In the genomic region with DNA sequence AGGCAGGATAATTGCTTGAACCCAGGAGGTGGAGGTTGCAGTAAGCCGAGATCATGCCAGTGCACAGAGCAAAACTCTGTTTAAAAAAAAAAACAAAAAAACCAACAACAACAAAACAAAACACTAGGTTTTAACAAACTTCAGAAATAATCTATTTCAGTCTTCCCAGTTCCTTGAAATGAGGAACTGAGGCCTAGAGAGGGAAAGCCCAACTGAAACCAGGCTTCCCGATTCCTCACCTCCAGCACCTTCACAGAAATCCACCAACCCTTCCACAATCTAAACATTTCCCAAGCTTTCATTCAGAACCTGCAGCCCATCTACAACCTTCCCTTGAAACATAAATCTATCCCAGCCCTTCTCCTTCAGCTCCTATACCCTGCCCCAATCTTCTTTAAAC, we compare ENCODE assay signal across 1 cellular context.
TF ChIP-seq lines count a peak whose summit lies in the region.

No MANE protein-coding gene starts in this region.

TF ChIP-seq in K562, 482 proteins besides CTCF, POLR2A, EP300 and RAD21:
- TF ChIP-seq ADNP (tag; IDR thresholded peaks at IDR 0.05): peak; percentile 6; the same call in 1 of the 2 replicates
- TF ChIP-seq ETV5 (CRISPR knock-in tag; IDR thresholded peaks at IDR 0.05; ENCODE audit: low read depth): no peak
- TF ChIP-seq, protein P1, sequence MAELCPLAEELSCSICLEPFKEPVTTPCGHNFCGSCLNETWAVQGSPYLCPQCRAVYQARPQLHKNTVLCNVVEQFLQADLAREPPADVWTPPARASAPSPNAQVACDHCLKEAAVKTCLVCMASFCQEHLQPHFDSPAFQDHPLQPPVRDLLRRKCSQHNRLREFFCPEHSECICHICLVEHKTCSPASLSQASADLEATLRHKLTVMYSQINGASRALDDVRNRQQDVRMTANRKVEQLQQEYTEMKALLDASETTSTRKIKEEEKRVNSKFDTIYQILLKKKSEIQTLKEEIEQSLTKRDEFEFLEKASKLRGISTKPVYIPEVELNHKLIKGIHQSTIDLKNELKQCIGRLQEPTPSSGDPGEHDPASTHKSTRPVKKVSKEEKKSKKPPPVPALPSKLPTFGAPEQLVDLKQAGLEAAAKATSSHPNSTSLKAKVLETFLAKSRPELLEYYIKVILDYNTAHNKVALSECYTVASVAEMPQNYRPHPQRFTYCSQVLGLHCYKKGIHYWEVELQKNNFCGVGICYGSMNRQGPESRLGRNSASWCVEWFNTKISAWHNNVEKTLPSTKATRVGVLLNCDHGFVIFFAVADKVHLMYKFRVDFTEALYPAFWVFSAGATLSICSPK (IDR thresholded peaks at IDR 0.05; ENCODE audit: borderline replicate concordance): 0 out of 2 replicates have a peak, but pooled peaks have one; percentile 46
- TF ChIP-seq, protein P2, sequence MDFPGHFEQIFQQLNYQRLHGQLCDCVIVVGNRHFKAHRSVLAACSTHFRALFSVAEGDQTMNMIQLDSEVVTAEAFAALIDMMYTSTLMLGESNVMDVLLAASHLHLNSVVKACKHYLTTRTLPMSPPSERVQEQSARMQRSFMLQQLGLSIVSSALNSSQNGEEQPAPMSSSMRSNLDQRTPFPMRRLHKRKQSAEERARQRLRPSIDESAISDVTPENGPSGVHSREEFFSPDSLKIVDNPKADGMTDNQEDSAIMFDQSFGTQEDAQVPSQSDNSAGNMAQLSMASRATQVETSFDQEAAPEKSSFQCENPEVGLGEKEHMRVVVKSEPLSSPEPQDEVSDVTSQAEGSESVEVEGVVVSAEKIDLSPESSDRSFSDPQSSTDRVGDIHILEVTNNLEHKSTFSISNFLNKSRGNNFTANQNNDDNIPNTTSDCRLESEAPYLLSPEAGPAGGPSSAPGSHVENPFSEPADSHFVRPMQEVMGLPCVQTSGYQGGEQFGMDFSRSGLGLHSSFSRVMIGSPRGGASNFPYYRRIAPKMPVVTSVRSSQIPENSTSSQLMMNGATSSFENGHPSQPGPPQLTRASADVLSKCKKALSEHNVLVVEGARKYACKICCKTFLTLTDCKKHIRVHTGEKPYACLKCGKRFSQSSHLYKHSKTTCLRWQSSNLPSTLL (IDR thresholded peaks at IDR 0.05): peak; percentile 37; the same call in 1 of the 2 replicates
- TF ChIP-seq, protein P3, sequence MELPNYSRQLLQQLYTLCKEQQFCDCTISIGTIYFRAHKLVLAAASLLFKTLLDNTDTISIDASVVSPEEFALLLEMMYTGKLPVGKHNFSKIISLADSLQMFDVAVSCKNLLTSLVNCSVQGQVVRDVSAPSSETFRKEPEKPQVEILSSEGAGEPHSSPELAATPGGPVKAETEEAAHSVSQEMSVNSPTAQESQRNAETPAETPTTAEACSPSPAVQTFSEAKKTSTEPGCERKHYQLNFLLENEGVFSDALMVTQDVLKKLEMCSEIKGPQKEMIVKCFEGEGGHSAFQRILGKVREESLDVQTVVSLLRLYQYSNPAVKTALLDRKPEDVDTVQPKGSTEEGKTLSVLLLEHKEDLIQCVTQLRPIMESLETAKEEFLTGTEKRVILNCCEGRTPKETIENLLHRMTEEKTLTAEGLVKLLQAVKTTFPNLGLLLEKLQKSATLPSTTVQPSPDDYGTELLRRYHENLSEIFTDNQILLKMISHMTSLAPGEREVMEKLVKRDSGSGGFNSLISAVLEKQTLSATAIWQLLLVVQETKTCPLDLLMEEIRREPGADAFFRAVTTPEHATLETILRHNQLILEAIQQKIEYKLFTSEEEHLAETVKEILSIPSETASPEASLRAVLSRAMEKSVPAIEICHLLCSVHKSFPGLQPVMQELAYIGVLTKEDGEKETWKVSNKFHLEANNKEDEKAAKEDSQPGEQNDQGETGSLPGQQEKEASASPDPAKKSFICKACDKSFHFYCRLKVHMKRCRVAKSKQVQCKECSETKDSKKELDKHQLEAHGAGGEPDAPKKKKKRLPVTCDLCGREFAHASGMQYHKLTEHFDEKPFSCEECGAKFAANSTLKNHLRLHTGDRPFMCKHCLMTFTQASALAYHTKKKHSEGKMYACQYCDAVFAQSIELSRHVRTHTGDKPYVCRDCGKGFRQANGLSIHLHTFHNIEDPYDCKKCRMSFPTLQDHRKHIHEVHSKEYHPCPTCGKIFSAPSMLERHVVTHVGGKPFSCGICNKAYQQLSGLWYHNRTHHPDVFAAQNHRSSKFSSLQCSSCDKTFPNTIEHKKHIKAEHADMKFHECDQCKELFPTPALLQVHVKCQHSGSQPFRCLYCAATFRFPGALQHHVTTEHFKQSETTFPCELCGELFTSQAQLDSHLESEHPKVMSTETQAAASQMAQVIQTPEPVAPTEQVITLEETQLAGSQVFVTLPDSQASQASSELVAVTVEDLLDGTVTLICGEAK (IDR thresholded peaks at IDR 0.05): 0 out of 2 replicates have a peak, but pooled peaks have one; percentile 30
- TF ChIP-seq, protein P3 (CRISPR knock-in tag; IDR thresholded peaks at IDR 0.05): no peak
- TF ChIP-seq, protein P4, sequence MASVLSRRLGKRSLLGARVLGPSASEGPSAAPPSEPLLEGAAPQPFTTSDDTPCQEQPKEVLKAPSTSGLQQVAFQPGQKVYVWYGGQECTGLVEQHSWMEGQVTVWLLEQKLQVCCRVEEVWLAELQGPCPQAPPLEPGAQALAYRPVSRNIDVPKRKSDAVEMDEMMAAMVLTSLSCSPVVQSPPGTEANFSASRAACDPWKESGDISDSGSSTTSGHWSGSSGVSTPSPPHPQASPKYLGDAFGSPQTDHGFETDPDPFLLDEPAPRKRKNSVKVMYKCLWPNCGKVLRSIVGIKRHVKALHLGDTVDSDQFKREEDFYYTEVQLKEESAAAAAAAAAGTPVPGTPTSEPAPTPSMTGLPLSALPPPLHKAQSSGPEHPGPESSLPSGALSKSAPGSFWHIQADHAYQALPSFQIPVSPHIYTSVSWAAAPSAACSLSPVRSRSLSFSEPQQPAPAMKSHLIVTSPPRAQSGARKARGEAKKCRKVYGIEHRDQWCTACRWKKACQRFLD (CRISPR knock-in tag; IDR thresholded peaks at IDR 0.05): 0 out of 2 replicates have a peak, but pooled peaks have one; percentile 9
- TF ChIP-seq SPI1 (IDR thresholded peaks at IDR 0.05; ENCODE audit: borderline replicate concordance, low read depth, low read length): peak; percentile 88
- no peak for TF ChIP-seq C11orf30 (IDR thresholded peaks at IDR 0.05; ENCODE audit: low read depth)
- TF ChIP-seq, protein P5, sequence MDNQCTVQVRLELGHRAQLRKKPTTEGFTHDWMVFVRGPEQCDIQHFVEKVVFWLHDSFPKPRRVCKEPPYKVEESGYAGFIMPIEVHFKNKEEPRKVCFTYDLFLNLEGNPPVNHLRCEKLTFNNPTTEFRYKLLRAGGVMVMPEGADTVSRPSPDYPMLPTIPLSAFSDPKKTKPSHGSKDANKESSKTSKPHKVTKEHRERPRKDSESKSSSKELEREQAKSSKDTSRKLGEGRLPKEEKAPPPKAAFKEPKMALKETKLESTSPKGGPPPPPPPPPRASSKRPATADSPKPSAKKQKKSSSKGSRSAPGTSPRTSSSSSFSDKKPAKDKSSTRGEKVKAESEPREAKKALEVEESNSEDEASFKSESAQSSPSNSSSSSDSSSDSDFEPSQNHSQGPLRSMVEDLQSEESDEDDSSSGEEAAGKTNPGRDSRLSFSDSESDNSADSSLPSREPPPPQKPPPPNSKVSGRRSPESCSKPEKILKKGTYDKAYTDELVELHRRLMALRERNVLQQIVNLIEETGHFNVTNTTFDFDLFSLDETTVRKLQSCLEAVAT (IDR thresholded peaks at IDR 0.05): 0 out of 4 replicates have a peak, but pooled peaks of 1 of the 2 experiments have one; percentile 8
